ENCODE assay signal across 10 cellular contexts in the genomic region with DNA sequence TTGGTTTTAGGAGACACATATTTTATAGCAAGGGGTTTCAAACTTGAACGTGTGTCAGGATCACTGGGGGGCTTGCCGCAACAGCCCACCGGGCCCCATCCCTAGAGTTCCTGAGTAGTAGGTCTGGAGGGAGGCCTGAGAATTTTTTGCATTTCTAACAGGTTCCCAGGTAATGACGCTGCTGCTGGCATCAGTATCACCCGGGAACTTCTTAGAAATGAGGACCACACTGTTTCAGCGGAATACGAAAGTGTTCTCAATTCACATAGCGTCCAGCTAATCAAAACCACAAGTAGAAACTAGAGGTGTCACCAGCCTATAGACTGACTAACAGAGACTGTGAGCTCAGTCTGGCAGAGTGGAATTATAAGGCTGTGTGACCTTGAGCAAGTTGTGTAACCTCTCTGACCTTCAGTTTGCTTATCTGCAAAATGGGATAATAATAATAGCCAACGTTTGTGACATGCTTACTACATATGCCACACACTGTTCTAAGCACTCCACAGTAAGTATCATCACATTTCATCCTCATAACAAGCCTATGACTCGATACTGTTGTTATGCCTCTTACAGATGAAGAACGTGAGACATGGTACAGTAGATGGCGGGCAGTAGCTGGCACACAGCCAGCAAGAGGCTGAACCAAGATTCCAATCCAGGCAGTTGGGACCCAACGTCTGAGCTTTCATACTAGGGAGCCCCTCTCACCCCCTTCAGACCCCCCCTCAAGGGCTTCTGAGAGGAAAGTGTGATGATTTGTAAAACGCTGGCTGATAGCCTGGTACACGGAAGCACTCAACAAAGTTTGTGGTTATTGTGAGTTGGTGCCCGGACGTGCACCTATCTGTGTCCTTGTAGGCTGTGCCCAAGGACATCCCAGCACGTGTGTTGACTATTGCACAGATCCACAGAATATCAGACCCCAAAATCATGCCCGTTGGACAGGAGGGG. TPM values are rescaled to one million over a fixed set of nuclear protein-coding genes. Genes with fewer than 3 reads are reported as not detected.
A peak's percentile ranks its signal among the peaks of the same experiment; 100 is the strongest.
DNase-seq lines count a peak whose midpoint lies in the region; ATAC-seq, FAIRE-seq and TF ChIP-seq lines count a peak whose summit lies in the region.
"Had no signal": no experiment of that assay in that cellular context is flagged by ENCODE, and none has a peak within 500 bp of the region (broad histone marks: within the 10 kb centered on the region; RNA-seq: fewer than 3 reads in every experiment).

No MANE protein-coding gene starts in this region.

- H3K27me3 Mint-ChIP-seq in activated CD4-positive, alpha-beta T cell treated with anti-CD3 and anti-CD28 coated beads, Interleukin-2, amount 10 ng/mL, durations not matched to agents 7 days and 5 days: no peaks in the 10 kb centered on the region

- no peaks in the 10 kb centered on the region for H4K20me1 ChIP-seq in endothelial cell of umbilical vein (replicated peaks; ENCODE audit: control insufficient read depth, extremely low read depth, insufficient read depth, low read length)

- no peak overlapping the region for H3K4me2 ChIP-seq in endothelial cell of umbilical vein (ENCODE audit: insufficient read depth, low read length)

- intact Hi-C loops in endothelial cell of umbilical vein (cut with micrococcal nuclease): loop anchor here (1.0 kb wide), 4 partner anchors 9 to 106 kb away; partner anchors contain the start of gene PRR29

- no peak for TF ChIP-seq POLR2A in endothelial cell of umbilical vein (IDR thresholded peaks at IDR 0.05; ENCODE audit: low read depth, low read length)

- H3K9me3 Mint-ChIP-seq in activated CD4-positive, alpha-beta T cell treated with anti-CD3 and anti-CD28 coated beads, Interleukin-2, amount 10 ng/mL, durations not matched to agents 7 days and 5 days: no peaks in the 10 kb centered on the region
- H3K9me3 Mint-ChIP-seq: mesothelial cell of epicardium had no signal

- peak overlapping the region; percentile 93 for H3K27ac Mint-ChIP-seq in activated CD4-positive, alpha-beta T cell treated with anti-CD3 and anti-CD28 coated beads, Interleukin-2, amount 10 ng/mL, durations not matched to agents 7 days and 5 days
- H3K27ac Mint-ChIP-seq: mesothelial cell of epicardium had no signal

- no peaks in the 10 kb centered on the region for H3K9me1 ChIP-seq in endothelial cell of umbilical vein (replicated peaks; ENCODE audit: control insufficient read depth, extremely low read depth, insufficient read depth, low read length)

- TF ChIP-seq CTCF in endothelial cell of umbilical vein (IDR thresholded peaks at IDR 0.05; ENCODE audit: extremely low read depth in 1 of 2, insufficient read depth in 1 of 2, low read depth in 1 of 2, low read length in 2 of 2): no peak

- FAIRE-seq in endothelial cell of umbilical vein (lab: Jason Lieb, UNC): peak; percentile 55

- H3K4me3 Mint-ChIP-seq in activated CD4-positive, alpha-beta T cell treated with anti-CD3 and anti-CD28 coated beads, Interleukin-2, amount 10 ng/mL, durations not matched to agents 7 days and 5 days: peak overlapping the region; percentile 38

- H3K4me1 Mint-ChIP-seq in activated CD4-positive, alpha-beta T cell treated with anti-CD3 and anti-CD28 coated beads, Interleukin-2, amount 10 ng/mL, durations not matched to agents 7 days and 5 days: peaks cover 74% of the 10 kb centered on the region

- H3K79me2 ChIP-seq in endothelial cell of umbilical vein (ENCODE audit: control insufficient read depth, insufficient read depth, low read length): peaks cover 6% of the 10 kb centered on the region

- peak; percentile 4 for ATAC-seq in HG02981 (IDR thresholded peaks at IDR 0.05; ENCODE audit: unreplicated experiment)
- no peak for ATAC-seq in HG03439 (IDR thresholded peaks at IDR 0.05; ENCODE audit: unreplicated experiment)

- H3K9me3 ChIP-seq in endothelial cell of umbilical vein (replicated peaks; ENCODE audit: control insufficient read depth, insufficient read depth, low read length): no peaks in the 10 kb centered on the region
- H3K9me3 ChIP-seq: tibial nerve had no signal

- CTCF ChIA-PET in activated CD4-positive, alpha-beta T cell treated with anti-CD3 and anti-CD28 coated beads, Interleukin-2, amount 10 ng/mL, durations not matched to agents 7 days and 5 days (lab: Charles Lee): interaction anchor here (0.5 to 10.3 kb wide), 62 partner anchors 8 to 481 kb away, joined by 3 to 225 read pairs (median 4); partner anchors contain the start of genes CD79B, ERN1 and GH1
- CTCF ChIA-PET in endothelial cell of umbilical vein (lab: Charles Lee): interaction anchor here (0.6 to 15.1 kb wide), 42 partner anchors 8 to 265 kb away, joined by 3 to 802 read pairs (median 6); partner anchors contain the start of genes CSHL1, ERN1, GH1 and PRR29

- peak overlapping the region; percentile 70 for H3K27ac ChIP-seq in endothelial cell of umbilical vein (ENCODE audit: insufficient read depth, low read depth, low read length)

- DNase-seq in activated CD4-positive, alpha-beta T cell treated with anti-CD3 and anti-CD28 coated beads, Interleukin-2, amount 10 ng/mL, durations not matched to agents 7 days and 5 days: peak; percentile 24
- DNase-seq in endothelial cell of umbilical vein (ENCODE audit: low read depth, low spot score): peak; percentile 48
- DNase-seq in stimulated activated CD4-positive, alpha-beta T cell treated with anti-CD3 and anti-CD28 coated beads, Interleukin-4, amount 100 ng/mL, for 1 hour: peak; percentile 45
- DNase-seq in LoVo (ENCODE audit: low spot score): no peak
- DNase-seq in hypothalamus (lab: John Stamatoyannopoulos, UW): no peak
- no peak for DNase-seq in AG20443 (ENCODE audit: low spot score)

- no TSS peak for BruUV-seq in endothelial cell of umbilical vein (replicated peaks; lab: Mats Ljungman, UMichigan)

- H3K4me3 ChIP-seq in endothelial cell of umbilical vein (replicated peaks in 1 of 3; ENCODE audit: insufficient read depth in 1 of 3, low read depth in 1 of 3, low read length in 3 of 3): no peak overlapping the region
- H3K4me3 ChIP-seq: tibial nerve had no signal

- peaks cover 9% of the 10 kb centered on the region for H3K36me3 Mint-ChIP-seq in activated CD4-positive, alpha-beta T cell treated with anti-CD3 and anti-CD28 coated beads, Interleukin-2, amount 10 ng/mL, durations not matched to agents 7 days and 5 days (ENCODE audit: low read depth)
- H3K36me3 Mint-ChIP-seq: mesothelial cell of epicardium had no signal

- dilution Hi-C loops in endothelial cell of umbilical vein (cut with MboI; ENCODE audit: extremely low pct_ligation_motif_present, low sequenced_read_pairs): loop anchor here (25.0 kb wide), 1 partner anchor 112 kb away; the partner anchor contains the start of gene ERN1

- H2AFZ ChIP-seq in endothelial cell of umbilical vein (ENCODE audit: low read depth, low read length): no peak overlapping the region

- H3K9ac ChIP-seq in endothelial cell of umbilical vein (replicated peaks; ENCODE audit: extremely low read depth, insufficient read depth, low read length): peak overlapping the region; percentile 21

- no peaks in the 10 kb centered on the region for H3K27me3 ChIP-seq in endothelial cell of umbilical vein (ENCODE audit: control insufficient read depth in 2 of 2, insufficient read depth in 2 of 2, low read length in 2 of 2)
- H3K27me3 ChIP-seq: tibial nerve had no signal

- H3K4me1 ChIP-seq in endothelial cell of umbilical vein (ENCODE audit: control insufficient read depth, extremely low read depth, insufficient read depth, low read length): peaks cover 34% of the 10 kb centered on the region

- no peaks in the 10 kb centered on the region for H3K36me3 ChIP-seq in endothelial cell of umbilical vein (ENCODE audit: control insufficient read depth in 2 of 2, extremely low read depth in 1 of 2, insufficient read depth in 2 of 2, low read length in 2 of 2)
- H3K36me3 ChIP-seq: tibial nerve had no signal

- POLR2A ChIA-PET in activated CD4-positive, alpha-beta T cell treated with anti-CD3 and anti-CD28 coated beads, Interleukin-2, amount 10 ng/mL, durations not matched to agents 7 days and 5 days (lab: Charles Lee): no interaction called here
- POLR2A ChIA-PET in endothelial cell of umbilical vein (lab: Charles Lee): interaction anchor here (1.0 to 1.5 kb wide), 3 partner anchors 23 to 25 kb away, joined by 3 to 6 read pairs (median 5); no protein-coding TSS in a partner anchor

RNA-seq across cellular contexts. Expression of gene ICAM2, which starts 4.6 kb away (rescaled TPM):
- total RNA-seq in activated CD4-positive, alpha-beta T cell treated with anti-CD3 and anti-CD28 coated beads, Interleukin-2, amount 10 ng/mL, durations not matched to agents 7 days and 5 days: 100 to 1,000 TPM; 113 to 116 TPM
- total RNA-seq in endothelial cell of umbilical vein: 514 and 586 TPM in 2 replicates
- polyA plus RNA-seq in endothelial cell of umbilical vein: 2,377 and 2,759 TPM in 2 replicates
- polyA plus RNA-seq in endothelial cell of umbilical vein (2011; cell fraction: cytosol; rRNA removed): 1,397 and 1,487 TPM in 2 replicates
- 644 and 716 TPM in 2 replicates for polyA plus RNA-seq in endothelial cell of umbilical vein (2011; cell fraction: nucleus; rRNA removed)
- 616 and 790 TPM in 2 replicates for polyA plus RNA-seq in endothelial cell of umbilical vein (2012)
- 1,340 and 1,357 TPM in 2 replicates for polyA minus RNA-seq in endothelial cell of umbilical vein
- polyA minus RNA-seq in endothelial cell of umbilical vein (2011; cell fraction: cytosol; rRNA and poly(A)+ RNA removed): not detected
- 203 and 216 TPM in 2 replicates for polyA minus RNA-seq in endothelial cell of umbilical vein (2011; cell fraction: nucleus; rRNA and poly(A)+ RNA removed)

RNA-seq across cellular contexts. Expression of gene PRR29, which starts 26.9 kb away (rescaled TPM):
- 1 to 10 TPM; 3.8 TPM for total RNA-seq in activated CD4-positive, alpha-beta T cell treated with anti-CD3 and anti-CD28 coated beads, Interleukin-2, amount 10 ng/mL, durations not matched to agents 7 days and 5 days
- 0.78 and 1.2 TPM in 2 replicates for total RNA-seq in endothelial cell of umbilical vein
- polyA plus RNA-seq in endothelial cell of umbilical vein: 0.39 and 0.60 TPM in 2 replicates
- polyA plus RNA-seq in endothelial cell of umbilical vein (2011; cell fraction: cytosol; rRNA removed): 0.22 and 0.25 TPM in 2 replicates
- polyA plus RNA-seq in endothelial cell of umbilical vein (2011; cell fraction: nucleus; rRNA removed): 1.1 TPM in 2 replicates
- polyA plus RNA-seq in endothelial cell of umbilical vein (2012): 27.6 and 50.2 TPM in 2 replicates
- 0.40 and 0.46 TPM in 2 replicates for polyA minus RNA-seq in endothelial cell of umbilical vein
- not detected for polyA minus RNA-seq in endothelial cell of umbilical vein (2011; cell fraction: cytosol; rRNA and poly(A)+ RNA removed)
- polyA minus RNA-seq in endothelial cell of umbilical vein (2011; cell fraction: nucleus; rRNA and poly(A)+ RNA removed): 0.53 and 0.77 TPM in 2 replicates

RNA-seq across cellular contexts. Expression of gene SCN4A, which starts 52.3 kb away (rescaled TPM):
- total RNA-seq in activated CD4-positive, alpha-beta T cell treated with anti-CD3 and anti-CD28 coated beads, Interleukin-2, amount 10 ng/mL, durations not matched to agents 7 days and 5 days: under 1 TPM; 0.04 to 0.17 TPM
- 0.40 TPM in 1 of 2 replicates, not detected in the other for total RNA-seq in endothelial cell of umbilical vein
- 0.01 and 0.02 TPM in 2 replicates for polyA plus RNA-seq in endothelial cell of umbilical vein
- polyA plus RNA-seq in endothelial cell of umbilical vein (2011; cell fraction: cytosol; rRNA removed): 0.06 and 0.11 TPM in 2 replicates
- polyA plus RNA-seq in endothelial cell of umbilical vein (2011; cell fraction: nucleus; rRNA removed): 0.08 and 0.20 TPM in 2 replicates
- polyA plus RNA-seq in endothelial cell of umbilical vein (2012): 0.04 and 0.13 TPM in 2 replicates
- 0.07 TPM in 1 of 2 replicates, not detected in the other for polyA minus RNA-seq in endothelial cell of umbilical vein
- polyA minus RNA-seq in endothelial cell of umbilical vein (2011; cell fraction: cytosol; rRNA and poly(A)+ RNA removed): 0.51 TPM
- polyA minus RNA-seq in endothelial cell of umbilical vein (2011; cell fraction: nucleus; rRNA and poly(A)+ RNA removed): 0.10 TPM in 1 of 2 replicates, not detected in the other

Comparison
In these comparisons a context has a peak if more than half of its experiments do, and no peak if none do; other contexts are left out.
1. DNase-seq: peak in activated CD4-positive, alpha-beta T cell treated with anti-CD3 and anti-CD28 coated beads, Interleukin-2, amount 10 ng/mL, durations not matched to agents 7 days and 5 days (single experiment), endothelial cell of umbilical vein (single experiment) and stimulated activated CD4-positive, alpha-beta T cell treated with anti-CD3 and anti-CD28 coated beads, Interleukin-4, amount 100 ng/mL, for 1 hour (single experiment); none in LoVo (single experiment), hypothalamus (0 of 51) and AG20443 (single experiment).